Comparison of ENCODE assay signal across 1 cellular context in genomic region chr20:62406635-62407176, GRCh38.
TF ChIP-seq lines count a peak whose summit lies in the region.

No MANE protein-coding gene starts in this region.

TF ChIP-seq in GM23338, 12 proteins besides CTCF, POLR2A, EP300 and RAD21 (continued from another document):
- TF ChIP-seq ZNF462 (CRISPR knock-in tag; IDR thresholded peaks at IDR 0.05) = no peak
- TF ChIP-seq ZNF331 (CRISPR knock-in tag; IDR thresholded peaks at IDR 0.05; ENCODE audit: low read depth) = no peak
- no peak for TF ChIP-seq CREB1 (CRISPR knock-in tag; IDR thresholded peaks at IDR 0.05; ENCODE audit: low read depth)
- no peak for TF ChIP-seq JUNB (IDR thresholded peaks at IDR 0.05; ENCODE audit: unreplicated experiment)
- TF ChIP-seq POLR2AphosphoS5 (IDR thresholded peaks at IDR 0.05; ENCODE audit: low read depth) = no peak
- TF ChIP-seq ZNF114 (CRISPR knock-in tag; IDR thresholded peaks at IDR 0.05) = no peak
- no peak for TF ChIP-seq EZH2 (IDR thresholded peaks at IDR 0.05; ENCODE audit: low read depth, unreplicated experiment)
- TF ChIP-seq STAT1 (IDR thresholded peaks at IDR 0.05; ENCODE audit: unreplicated experiment) = no peak
